ENCODE assay signal across 1 cellular context in the genomic region with DNA sequence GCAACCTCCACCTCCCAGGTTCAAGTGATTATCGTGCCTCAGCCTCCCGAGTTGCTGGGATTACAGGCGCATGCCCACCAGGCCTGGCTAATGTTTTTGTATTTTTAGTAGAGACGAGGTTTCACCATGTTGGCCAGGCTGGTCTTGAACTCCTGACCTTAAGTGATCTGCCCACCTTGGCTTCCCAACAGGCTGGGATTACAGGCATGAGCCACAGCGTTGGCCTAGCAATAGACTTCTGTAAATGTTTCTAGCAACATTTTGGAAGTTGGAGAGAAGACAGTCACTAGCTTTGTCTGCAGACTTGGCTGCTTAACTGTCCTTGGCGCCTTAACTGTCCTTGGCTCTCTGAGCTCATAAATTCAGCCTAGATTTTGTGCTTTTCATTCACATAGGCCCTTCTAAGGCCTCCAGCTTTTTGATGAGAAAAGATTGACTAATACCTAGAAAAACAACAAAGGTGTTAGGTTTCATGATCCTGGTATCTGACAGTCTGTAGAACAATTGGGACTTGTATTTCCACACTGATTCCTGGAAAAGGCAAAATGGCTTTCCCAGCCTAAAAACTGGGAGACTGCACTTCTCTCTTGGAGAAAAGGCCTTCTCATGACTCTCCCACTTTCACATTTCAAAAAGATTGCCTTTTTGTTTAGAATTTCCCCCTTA.
TF ChIP-seq lines count a peak whose summit lies in the region.

No MANE protein-coding gene starts in this region.

TF ChIP-seq in GM23338, 12 proteins besides CTCF, POLR2A, EP300 and RAD21 (continued from another document):
- TF ChIP-seq, protein P1, sequence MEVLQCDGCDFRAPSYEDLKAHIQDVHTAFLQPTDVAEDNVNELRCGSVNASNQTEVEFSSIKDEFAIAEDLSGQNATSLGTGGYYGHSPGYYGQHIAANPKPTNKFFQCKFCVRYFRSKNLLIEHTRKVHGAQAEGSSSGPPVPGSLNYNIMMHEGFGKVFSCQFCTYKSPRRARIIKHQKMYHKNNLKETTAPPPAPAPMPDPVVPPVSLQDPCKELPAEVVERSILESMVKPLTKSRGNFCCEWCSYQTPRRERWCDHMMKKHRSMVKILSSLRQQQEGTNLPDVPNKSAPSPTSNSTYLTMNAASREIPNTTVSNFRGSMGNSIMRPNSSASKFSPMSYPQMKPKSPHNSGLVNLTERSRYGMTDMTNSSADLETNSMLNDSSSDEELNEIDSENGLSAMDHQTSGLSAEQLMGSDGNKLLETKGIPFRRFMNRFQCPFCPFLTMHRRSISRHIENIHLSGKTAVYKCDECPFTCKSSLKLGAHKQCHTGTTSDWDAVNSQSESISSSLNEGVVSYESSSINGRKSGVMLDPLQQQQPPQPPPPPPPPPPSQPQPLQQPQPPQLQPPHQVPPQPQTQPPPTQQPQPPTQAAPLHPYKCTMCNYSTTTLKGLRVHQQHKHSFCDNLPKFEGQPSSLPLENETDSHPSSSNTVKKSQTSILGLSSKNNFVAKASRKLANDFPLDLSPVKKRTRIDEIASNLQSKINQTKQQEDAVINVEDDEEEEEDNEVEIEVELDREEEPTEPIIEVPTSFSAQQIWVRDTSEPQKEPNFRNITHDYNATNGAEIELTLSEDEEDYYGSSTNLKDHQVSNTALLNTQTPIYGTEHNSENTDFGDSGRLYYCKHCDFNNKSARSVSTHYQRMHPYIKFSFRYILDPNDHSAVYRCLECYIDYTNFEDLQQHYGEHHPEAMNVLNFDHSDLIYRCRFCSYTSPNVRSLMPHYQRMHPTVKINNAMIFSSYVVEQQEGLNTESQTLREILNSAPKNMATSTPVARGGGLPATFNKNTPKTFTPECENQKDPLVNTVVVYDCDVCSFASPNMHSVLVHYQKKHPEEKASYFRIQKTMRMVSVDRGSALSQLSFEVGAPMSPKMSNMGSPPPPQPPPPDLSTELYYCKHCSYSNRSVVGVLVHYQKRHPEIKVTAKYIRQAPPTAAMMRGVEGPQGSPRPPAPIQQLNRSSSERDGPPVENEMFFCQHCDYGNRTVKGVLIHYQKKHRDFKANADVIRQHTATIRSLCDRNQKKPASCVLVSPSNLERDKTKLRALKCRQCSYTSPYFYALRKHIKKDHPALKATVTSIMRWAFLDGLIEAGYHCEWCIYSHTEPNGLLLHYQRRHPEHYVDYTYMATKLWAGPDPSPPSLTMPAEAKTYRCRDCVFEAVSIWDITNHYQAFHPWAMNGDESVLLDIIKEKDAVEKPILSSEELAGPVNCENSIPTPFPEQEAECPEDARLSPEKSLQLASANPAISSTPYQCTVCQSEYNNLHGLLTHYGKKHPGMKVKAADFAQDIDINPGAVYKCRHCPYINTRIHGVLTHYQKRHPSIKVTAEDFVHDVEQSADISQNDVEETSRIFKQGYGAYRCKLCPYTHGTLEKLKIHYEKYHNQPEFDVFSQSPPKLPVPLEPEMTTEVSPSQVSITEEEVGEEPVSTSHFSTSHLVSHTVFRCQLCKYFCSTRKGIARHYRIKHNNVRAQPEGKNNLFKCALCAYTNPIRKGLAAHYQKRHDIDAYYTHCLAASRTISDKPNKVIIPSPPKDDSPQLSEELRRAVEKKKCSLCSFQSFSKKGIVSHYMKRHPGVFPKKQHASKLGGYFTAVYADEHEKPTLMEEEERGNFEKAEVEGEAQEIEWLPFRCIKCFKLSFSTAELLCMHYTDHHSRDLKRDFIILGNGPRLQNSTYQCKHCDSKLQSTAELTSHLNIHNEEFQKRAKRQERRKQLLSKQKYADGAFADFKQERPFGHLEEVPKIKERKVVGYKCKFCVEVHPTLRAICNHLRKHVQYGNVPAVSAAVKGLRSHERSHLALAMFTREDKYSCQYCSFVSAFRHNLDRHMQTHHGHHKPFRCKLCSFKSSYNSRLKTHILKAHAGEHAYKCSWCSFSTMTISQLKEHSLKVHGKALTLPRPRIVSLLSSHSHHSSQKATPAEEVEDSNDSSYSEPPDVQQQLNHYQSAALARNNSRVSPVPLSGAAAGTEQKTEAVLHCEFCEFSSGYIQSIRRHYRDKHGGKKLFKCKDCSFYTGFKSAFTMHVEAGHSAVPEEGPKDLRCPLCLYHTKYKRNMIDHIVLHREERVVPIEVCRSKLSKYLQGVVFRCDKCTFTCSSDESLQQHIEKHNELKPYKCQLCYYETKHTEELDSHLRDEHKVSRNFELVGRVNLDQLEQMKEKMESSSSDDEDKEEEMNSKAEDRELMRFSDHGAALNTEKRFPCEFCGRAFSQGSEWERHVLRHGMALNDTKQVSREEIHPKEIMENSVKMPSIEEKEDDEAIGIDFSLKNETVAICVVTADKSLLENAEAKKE (CRISPR knock-in tag; IDR thresholded peaks at IDR 0.05) = no peak
- no peak for TF ChIP-seq ZNF114 (CRISPR knock-in tag; IDR thresholded peaks at IDR 0.05)
